27 cellular contexts compared by ENCODE assay signal in genomic region chr12:119446459-119446858, GRCh38.
A peak's percentile ranks its signal among the peaks of the same experiment; 100 is the strongest.
DNase-seq lines count a peak whose midpoint lies in the region; TF ChIP-seq lines count a peak whose summit lies in the region.
"Had no signal": no experiment of that assay in that cellular context is flagged by ENCODE, and none has a peak within 500 bp of the region (broad histone marks: within the 10 kb centered on the region; RNA-seq: fewer than 3 reads in every experiment).

No MANE protein-coding gene starts in this region.

- H3K27ac ChIP-seq in breast epithelium, result no peak overlapping the region
- no peak overlapping the region for H3K27ac ChIP-seq in RWPE1
- H3K27ac ChIP-seq: foreskin keratinocyte, pancreas, sigmoid colon, upper lobe of left lung had no signal

- intact Hi-C loops in MCF 10A (cut with micrococcal nuclease) (no loop called here), breast epithelium (cut with DNase I; ENCODE audit: low total_unique reads) (no loop called here)
- intact Hi-C loops in activated CD4-positive, alpha-beta T cell treated with anti-CD3 and anti-CD28 coated beads, Interleukin-2, amount 10 ng/mL, durations not matched to agents 24 days and 14 days (cut with micrococcal nuclease), result no loop called here

- H3K4me1 Mint-ChIP-seq in MCF 10A (ENCODE audit: insufficient read depth, unreplicated experiment) (no peaks in the 10 kb centered on the region), type B pancreatic cell (ENCODE audit: unreplicated experiment) (no peaks in the 10 kb centered on the region)
- H3K4me1 Mint-ChIP-seq in activated CD4-positive, alpha-beta T cell treated with anti-CD3 and anti-CD28 coated beads, Interleukin-2, amount 10 ng/mL, durations not matched to agents 24 days and 14 days, result peaks cover 2% of the 10 kb centered on the region
- H3K4me1 Mint-ChIP-seq: CD4-positive, CD25-positive, alpha-beta regulatory T cell; memory B cell had no signal

- H3K36me3 Mint-ChIP-seq in MCF 10A (ENCODE audit: insufficient read depth, unreplicated experiment), result no peaks in the 10 kb centered on the region
- H3K36me3 Mint-ChIP-seq in type B pancreatic cell, result no peaks in the 10 kb centered on the region
- H3K36me3 Mint-ChIP-seq in activated CD4-positive, alpha-beta T cell treated with anti-CD3 and anti-CD28 coated beads, Interleukin-2, amount 10 ng/mL, durations not matched to agents 24 days and 14 days (ENCODE audit: low read depth), result no peaks in the 10 kb centered on the region
- H3K36me3 Mint-ChIP-seq: activated naive CD4-positive, alpha-beta T cell treated with anti-CD3 and anti-CD28 coated beads, Interleukin-2, amount 50 U/mL, for 24 hours; CD4-positive, CD25-positive, alpha-beta regulatory T cell; memory B cell; naive thymus-derived CD4-positive, alpha-beta T cell had no signal

- peaks cover 0 to 4% of the 10 kb centered on the region in 2 donors for H3K27me3 ChIP-seq in breast epithelium
- H3K27me3 ChIP-seq: foreskin keratinocyte, sigmoid colon, upper lobe of left lung had no signal

- H3K4me1 ChIP-seq in breast epithelium, result no peaks in the 10 kb centered on the region
- H3K4me1 ChIP-seq: foreskin keratinocyte, pancreas, upper lobe of left lung had no signal

- H3K4me3 ChIP-seq in breast epithelium, result no peak overlapping the region
- H3K4me3 ChIP-seq: pancreas, sigmoid colon, upper lobe of left lung had no signal

- BruUV-seq in MCF 10A (replicated peaks; lab: Mats Ljungman, UMichigan), result no TSS peak

- DNase-seq in MCF 10A (ENCODE audit: unreplicated experiment), result peak; percentile 16
- no peak for DNase-seq in breast epithelium (ENCODE audit: low spot score in 2 of 2)
- DNase-seq in RWPE1 (ENCODE audit: low spot score), result peak; percentile 14
- DNase-seq in foreskin melanocyte, result peak; percentile 4
- DNase-seq in D341Med (ENCODE audit: low spot score), result no peak
- DNase-seq in NCI-H446 (lab: John Stamatoyannopoulos, UW), result no peak
- DNase-seq in type B pancreatic cell (ENCODE audit: extremely low spot score, unreplicated experiment), result no peak
- DNase-seq in activated CD4-positive, alpha-beta T cell treated with anti-CD3 and anti-CD28 coated beads, Interleukin-2, amount 10 ng/mL, durations not matched to agents 24 days and 14 days, result no peak
- DNase-seq: activated CD4-positive, CD25-positive, alpha-beta regulatory T cell; activated T-cell treated with anti-CD3 and anti-CD28 coated beads, Interleukin-2, amount 50 U/mL, for 72 hours; CD4-positive, CD25-positive, alpha-beta regulatory T cell; cortex of kidney; DMS79 treated with DMSO at 0.1 percent for 48 hours; kidney; naive thymus-derived CD4-positive, alpha-beta T cell; NCI-H1092 treated with DMSO at 0.1 percent for 48 hours; NCI-H2107; NCI-H526 treated with DMSO at 0.1 percent for 48 hours; pancreas; sigmoid colon; stimulated activated CD4-positive, alpha-beta T cell treated with anti-CD3 and anti-CD28 coated beads, Interleukin-1b, Interleukin-23, amount 100 ng/mL, for 48 hours; T-helper 9 cell; upper lobe of left lung had no signal

- H3K36me3 ChIP-seq in breast epithelium, result no peaks in the 10 kb centered on the region
- H3K36me3 ChIP-seq: pancreas, sigmoid colon, upper lobe of left lung had no signal

- H3K9me3 ChIP-seq in breast epithelium, result no peaks in the 10 kb centered on the region
- H3K9me3 ChIP-seq: pancreas, sigmoid colon, upper lobe of left lung had no signal

- TF ChIP-seq CTCF in MCF 10A (IDR thresholded peaks at IDR 0.05; ENCODE audit: unreplicated experiment) (no peak), breast epithelium (IDR thresholded peaks at IDR 0.05) (no peak), RWPE1 (conservative IDR thresholded peaks at IDR 0.05; ENCODE audit: low read depth) (no peak), type B pancreatic cell (conservative IDR thresholded peaks at IDR 0.05) (no peak)

- H3K27me3 Mint-ChIP-seq in MCF 10A (ENCODE audit: insufficient read depth, unreplicated experiment) (no peaks in the 10 kb centered on the region), type B pancreatic cell (peaks cover 16% of the 10 kb centered on the region)
- H3K27me3 Mint-ChIP-seq in activated CD4-positive, alpha-beta T cell treated with anti-CD3 and anti-CD28 coated beads, Interleukin-2, amount 10 ng/mL, durations not matched to agents 24 days and 14 days, result peaks cover 4% of the 10 kb centered on the region

- POLR2A ChIA-PET in MCF 10A (lab: Yijun Ruan, JAX), result interaction anchor here (0.8 kb wide), 1 partner anchor 382 kb away, joined by 3 read pairs; no protein-coding TSS in a partner anchor
- POLR2A ChIA-PET in RWPE1 (lab: Yijun Ruan, JAX; ENCODE audit: low non-redundant PET), result no interaction called here

- H3K4me3 Mint-ChIP-seq in MCF 10A (ENCODE audit: unreplicated experiment), result no peak overlapping the region
- no peak overlapping the region for H3K4me3 Mint-ChIP-seq in type B pancreatic cell
- no peak overlapping the region for H3K4me3 Mint-ChIP-seq in activated CD4-positive, alpha-beta T cell treated with anti-CD3 and anti-CD28 coated beads, Interleukin-2, amount 10 ng/mL, durations not matched to agents 24 days and 14 days
- H3K4me3 Mint-ChIP-seq: activated naive CD4-positive, alpha-beta T cell treated with anti-CD3 and anti-CD28 coated beads, Interleukin-2, amount 50 U/mL, for 24 hours; activated T-cell treated with anti-CD3 and anti-CD28 coated beads, Interleukin-2, amount 50 U/mL, for 72 hours; CD4-positive, CD25-positive, alpha-beta regulatory T cell; memory B cell; naive thymus-derived CD4-positive, alpha-beta T cell; stimulated activated naive CD8-positive, alpha-beta T cell treated with anti-CD3 and anti-CD28 coated beads, Interleukin-15, Interleukin-2, amounts not matched to agents 100 ng/mL and 50 ng/mL, for 24 hours had no signal

- H3K27ac Mint-ChIP-seq in MCF 10A (ENCODE audit: low read depth, unreplicated experiment) (no peak overlapping the region), type B pancreatic cell (no peak overlapping the region)
- no peak overlapping the region for H3K27ac Mint-ChIP-seq in activated CD4-positive, alpha-beta T cell treated with anti-CD3 and anti-CD28 coated beads, Interleukin-2, amount 10 ng/mL, durations not matched to agents 24 days and 14 days
- H3K27ac Mint-ChIP-seq: activated naive CD4-positive, alpha-beta T cell treated with anti-CD3 and anti-CD28 coated beads, Interleukin-2, amount 50 U/mL, for 24 hours; activated T-cell treated with anti-CD3 and anti-CD28 coated beads, Interleukin-2, amount 50 U/mL, for 72 hours; CD4-positive, CD25-positive, alpha-beta regulatory T cell; memory B cell; naive thymus-derived CD4-positive, alpha-beta T cell; stimulated activated naive CD8-positive, alpha-beta T cell treated with anti-CD3 and anti-CD28 coated beads, Interleukin-15, Interleukin-2, amounts not matched to agents 100 ng/mL and 50 ng/mL, for 24 hours had no signal

- CTCF ChIA-PET in MCF 10A (lab: Yijun Ruan, JAX) (interaction anchor here (0.6 to 5.0 kb wide), 5 partner anchors 99 to 1069 kb away, joined by 3 to 49 read pairs (median 4); no protein-coding TSS in a partner anchor), RWPE1 (lab: Yijun Ruan, JAX) (no interaction called here)

- no peak for TF ChIP-seq POLR2A in breast epithelium (IDR thresholded peaks at IDR 0.05)

- H3K9me3 Mint-ChIP-seq in MCF 10A (ENCODE audit: unreplicated experiment), result no peaks in the 10 kb centered on the region
- H3K9me3 Mint-ChIP-seq in type B pancreatic cell, result peaks cover 4% of the 10 kb centered on the region
- H3K9me3 Mint-ChIP-seq in activated CD4-positive, alpha-beta T cell treated with anti-CD3 and anti-CD28 coated beads, Interleukin-2, amount 10 ng/mL, durations not matched to agents 24 days and 14 days, result no peaks in the 10 kb centered on the region
- H3K9me3 Mint-ChIP-seq: activated naive CD4-positive, alpha-beta T cell treated with anti-CD3 and anti-CD28 coated beads, Interleukin-2, amount 50 U/mL, for 24 hours; activated T-cell treated with anti-CD3 and anti-CD28 coated beads, Interleukin-2, amount 50 U/mL, for 72 hours; stimulated activated naive CD8-positive, alpha-beta T cell treated with anti-CD3 and anti-CD28 coated beads, Interleukin-15, Interleukin-2, amounts not matched to agents 100 ng/mL and 50 ng/mL, for 24 hours had no signal

Comparison
In these comparisons a context has a peak if more than half of its experiments do, and no peak if none do; other contexts are left out.
1. DNase-seq: peak in MCF 10A (single experiment), RWPE1 (single experiment) and foreskin melanocyte (single experiment); none in breast epithelium (0 of 2), D341Med (single experiment), NCI-H446 (0 of 2), type B pancreatic cell (single experiment) and activated CD4-positive, alpha-beta T cell treated with anti-CD3 and anti-CD28 coated beads, Interleukin-2, amount 10 ng/mL, durations not matched to agents 24 days and 14 days (single experiment).